27 cellular contexts compared by ENCODE assay signal in the genomic region with DNA sequence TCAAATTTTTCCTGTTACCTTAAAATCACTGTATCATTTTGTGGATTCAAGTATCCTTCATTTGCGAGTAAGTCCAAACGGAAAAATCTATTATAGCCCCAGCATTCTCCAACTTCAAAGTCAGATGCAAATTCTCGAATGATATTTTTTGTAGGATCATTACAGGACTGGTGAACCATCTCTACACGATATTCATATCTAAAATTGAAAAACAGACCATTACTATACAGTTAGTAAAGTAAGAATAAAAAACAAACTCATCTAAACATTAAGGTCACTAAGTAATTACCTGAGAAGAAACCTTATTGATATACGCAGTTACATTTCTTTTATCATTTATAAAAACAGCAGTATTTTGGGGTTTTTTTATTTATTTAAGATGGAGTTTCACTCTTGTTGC.
"Had no signal": no experiment of that assay in that cellular context is flagged by ENCODE, and none has a peak within 500 bp of the region (broad histone marks: within the 10 kb centered on the region; RNA-seq: fewer than 3 reads in every experiment).

No MANE protein-coding gene starts in this region.

- H3K27me3 ChIP-seq: stomach, suprapubic skin, testis, thyroid gland, tibial artery, tibial nerve, transverse colon, upper lobe of left lung, upper lobe of right lung, uterus, vagina had no signal

- H3K9me3 Mint-ChIP-seq: stimulated activated effector memory CD8-positive, alpha-beta T cell treated with anti-CD3 and anti-CD28 coated beads, Interleukin-12 subunit alpha, Interleukin-12 subunit beta, amount 100 ng/mL, for 72 hours; stimulated activated memory B cell treated with anti-CD40 and anti-IgM and Interleukin-4, amounts not matched to agents 10 μg/mL and 1 μg/mL and 100 μg/mL, for 72 hours; stimulated activated naive CD8-positive, alpha-beta T cell treated with anti-CD3 and anti-CD28 coated beads, Interleukin-15, amount 100 ng/mL, for 72 hours; stimulated activated naive CD8-positive, alpha-beta T cell treated with anti-CD3 and anti-CD28 coated beads, Interleukin-15, Interleukin-2, amounts not matched to agents 100 ng/mL and 50 ng/mL, for 24 hours; type B pancreatic cell had no signal

- H3K27ac Mint-ChIP-seq: stimulated activated effector memory CD8-positive, alpha-beta T cell treated with anti-CD3 and anti-CD28 coated beads, Interleukin-12 subunit alpha, Interleukin-12 subunit beta, amount 100 ng/mL, for 72 hours; stimulated activated memory B cell treated with anti-CD40 and anti-IgM and Interleukin-4, amounts not matched to agents 10 μg/mL and 1 μg/mL and 100 μg/mL, for 72 hours; stimulated activated naive CD8-positive, alpha-beta T cell treated with anti-CD3 and anti-CD28 coated beads, Interleukin-15, amount 100 ng/mL, for 72 hours; stimulated activated naive CD8-positive, alpha-beta T cell treated with anti-CD3 and anti-CD28 coated beads, Interleukin-15, Interleukin-2, amounts not matched to agents 100 ng/mL and 50 ng/mL, for 24 hours; type B pancreatic cell had no signal

- H3K4me1 ChIP-seq: stomach, suprapubic skin, testis, thyroid gland, tibial artery, tibial nerve, transverse colon, upper lobe of left lung, upper lobe of right lung, uterus, vagina had no signal

- H3K27ac ChIP-seq: stomach, suprapubic skin, testis, thoracic aorta, thyroid gland, tibial artery, tibial nerve, transverse colon, upper lobe of left lung, upper lobe of right lung, uterus, vagina had no signal

- DNase-seq: stimulated activated CD4-positive, alpha-beta T cell treated with anti-CD3 and anti-CD28 coated beads, Interleukin-2, amount 100 ng/mL, for 48 hours; stimulated activated CD4-positive, alpha-beta T cell treated with anti-CD3 and anti-CD28 coated beads, Interleukin-4, amount 100 ng/mL, for 1 hour; stimulated activated CD4-positive, alpha-beta T cell treated with anti-CD3 and anti-CD28 coated beads, Interleukin-4, amount 100 ng/mL, for 24 hours; stimulated activated CD4-positive, alpha-beta T cell treated with anti-CD3 and anti-CD28 coated beads, Interleukin-4, amount 100 ng/mL, for 4 hours; stimulated activated CD8-positive, alpha-beta memory T cell treated with anti-CD3 and anti-CD28 coated beads, Interleukin-4, amount 100 ng/mL, for 48 hours; stimulated activated naive CD4-positive, alpha-beta T cell; stimulated activated naive CD4-positive, alpha-beta T cell treated with Interleukin-2 at 50 U/mL for 16 hours; stimulated activated naive CD8-positive, alpha-beta T cell treated with anti-CD3 and anti-CD28 coated beads, Interleukin-15, amount 100 ng/mL, for 72 hours; stimulated activated naive CD8-positive, alpha-beta T cell treated with anti-CD3 and anti-CD28 coated beads, Interleukin-15, Interleukin-2, amounts not matched to agents 100 U/mL and 50 U/mL, for 24 hours; stomach; substantia nigra; testis; thyroid gland; tibial artery; transverse colon; trophoblast cell; upper lobe of left lung; upper lobe of right lung; uterus had no signal

- H3K36me3 ChIP-seq: uterus had no signal

- H3K4me1 Mint-ChIP-seq: stimulated activated effector memory CD8-positive, alpha-beta T cell treated with anti-CD3 and anti-CD28 coated beads, Interleukin-12 subunit alpha, Interleukin-12 subunit beta, amount 100 ng/mL, for 72 hours; stimulated activated memory B cell treated with anti-CD40 and anti-IgM and Interleukin-4, amounts not matched to agents 10 μg/mL and 1 μg/mL and 100 μg/mL, for 72 hours; stimulated activated naive CD8-positive, alpha-beta T cell treated with anti-CD3 and anti-CD28 coated beads, Interleukin-15, amount 100 ng/mL, for 72 hours had no signal

- H3K9me3 ChIP-seq: stomach, suprapubic skin, testis, thoracic aorta, thyroid gland, tibial artery, tibial nerve, transverse colon, upper lobe of left lung, upper lobe of right lung, uterus, vagina had no signal

- ATAC-seq: stimulated activated effector memory CD8-positive, alpha-beta T cell treated with anti-CD3 and anti-CD28 coated beads, Interleukin-12 subunit alpha, Interleukin-12 subunit beta, amount 100 ng/mL, for 72 hours; stimulated activated memory B cell treated with anti-CD40 and anti-IgM and Interleukin-4, amounts not matched to agents 10 μg/mL and 1 μg/mL and 100 μg/mL, for 72 hours; stimulated activated naive CD8-positive, alpha-beta T cell treated with anti-CD3 and anti-CD28 coated beads, Interleukin-15, amount 100 ng/mL, for 72 hours; stimulated activated naive CD8-positive, alpha-beta T cell treated with anti-CD3 and anti-CD28 coated beads, Interleukin-15, Interleukin-2, amounts not matched to agents 100 U/mL and 50 U/mL, for 24 hours; upper lobe of right lung had no signal

- H3K27me3 Mint-ChIP-seq: stimulated activated memory B cell treated with anti-CD40 and anti-IgM and Interleukin-4, amounts not matched to agents 10 μg/mL and 1 μg/mL and 100 μg/mL, for 72 hours; stimulated activated naive CD8-positive, alpha-beta T cell treated with anti-CD3 and anti-CD28 coated beads, Interleukin-15, amount 100 ng/mL, for 72 hours; stimulated activated naive CD8-positive, alpha-beta T cell treated with anti-CD3 and anti-CD28 coated beads, Interleukin-15, Interleukin-2, amounts not matched to agents 100 ng/mL and 50 ng/mL, for 24 hours; type B pancreatic cell had no signal

- H3K4me3 Mint-ChIP-seq: stimulated activated effector memory CD8-positive, alpha-beta T cell treated with anti-CD3 and anti-CD28 coated beads, Interleukin-12 subunit alpha, Interleukin-12 subunit beta, amount 100 ng/mL, for 72 hours; stimulated activated memory B cell treated with anti-CD40 and anti-IgM and Interleukin-4, amounts not matched to agents 10 μg/mL and 1 μg/mL and 100 μg/mL, for 72 hours; stimulated activated naive CD8-positive, alpha-beta T cell treated with anti-CD3 and anti-CD28 coated beads, Interleukin-15, amount 100 ng/mL, for 72 hours; stimulated activated naive CD8-positive, alpha-beta T cell treated with anti-CD3 and anti-CD28 coated beads, Interleukin-15, Interleukin-2, amounts not matched to agents 100 ng/mL and 50 ng/mL, for 24 hours; type B pancreatic cell had no signal

- H3K4me3 ChIP-seq: stomach, suprapubic skin, testis, thoracic aorta, thyroid gland, tibial artery, tibial nerve, transverse colon, upper lobe of left lung, upper lobe of right lung, uterus, vagina had no signal
